ENCODE assay signal across 8 cellular contexts in genomic region chr12:48119078-48119833, GRCh38. TPM values are rescaled to one million over a fixed set of nuclear protein-coding genes. Genes with fewer than 3 reads are reported as not detected.
A peak's percentile ranks its signal among the peaks of the same experiment; 100 is the strongest.
DNase-seq lines count a peak whose midpoint lies in the region; ATAC-seq, FAIRE-seq and TF ChIP-seq lines count a peak whose summit lies in the region.

PFKM (plus strand) TSS chr12:48119364; CDS start chr12:48122775, 3,411 bp downstream.

- TF ChIP-seq CTCF in prostate gland (IDR thresholded peaks at IDR 0.05) (no peak), uterus (IDR thresholded peaks at IDR 0.05) (no peak)

- TF ChIP-seq POLR2A in GM12892 (IDR thresholded peaks at IDR 0.05; ENCODE audit: low read depth, low read length), result peak; percentile 57
- TF ChIP-seq POLR2A in prostate gland (IDR thresholded peaks at IDR 0.05), result peak; percentile 32
- peak in 1 of 2 donors; percentile 20 for TF ChIP-seq POLR2A in uterus (IDR thresholded peaks at IDR 0.05)

- WGBS in prostate gland, result under 1% methylated on average over 20 of the region's 20 CpGs

- no peaks in the 10 kb centered on the region for H3K4me1 ChIP-seq in prostate gland (replicated peaks)
- peaks cover 0 to 7% of the 10 kb centered on the region in 2 donors for H3K4me1 ChIP-seq in uterus

- DNase-seq in GM12892 (ENCODE audit: insufficient read length), result peak; percentile 73
- DNase-seq in NCI-H1436 (lab: John Stamatoyannopoulos, UW), result peak; percentile 78
- DNase-seq in T-helper 1 cell, result peak; percentile 24 to 87 (median 47)
- DNase-seq in amniotic stem cell (lab: John Stamatoyannopoulos, UW), result peak; percentile 81
- DNase-seq in left cardiac atrium, result peak; percentile 89
- DNase-seq in prostate gland (ENCODE audit: low spot score), result peak; percentile 83
- peak; percentile 87 to 93 for DNase-seq in uterus

- H3K27ac ChIP-seq in prostate gland, result peak within 1 kb of the TSS; percentile 5 to 53
- H3K27ac ChIP-seq in uterus, result peak within 1 kb of the TSS; percentile 76 to 80

- H3K36me3 ChIP-seq in prostate gland (no peaks in the 10 kb centered on the region), uterus (no peaks in the 10 kb centered on the region)

- peak; percentile 100 for ATAC-seq in HG02763 (IDR thresholded peaks at IDR 0.05; ENCODE audit: unreplicated experiment)
- peak; percentile 99 to 100 for ATAC-seq in left cardiac atrium

- peak within 1 kb of the TSS; percentile 40 to 48 for H3K4me3 ChIP-seq in prostate gland
- H3K4me3 ChIP-seq in uterus, result peak within 1 kb of the TSS; percentile 43 to 73

- FAIRE-seq in GM12892 (lab: Jason Lieb, UNC), result peak; percentile 99

- H3K9me3 ChIP-seq in prostate gland (no peaks in the 10 kb centered on the region), uterus (no peaks in the 10 kb centered on the region)

- intact Hi-C loops in left cardiac atrium (cut with DNase I) (no loop called here), prostate gland (cut with DNase I) (no loop called here), uterus (cut with DNase I; ENCODE audit: low total_unique reads) (no loop called here)

- H3K27me3 ChIP-seq in prostate gland (replicated peaks; ENCODE audit: insufficient read depth) (no peaks in the 10 kb centered on the region), uterus (no peaks in the 10 kb centered on the region)

RNA-seq across cellular contexts. Expression of gene PFKM, which starts in this region (rescaled TPM):
- polyA plus RNA-seq in GM12892 (2012; ENCODE audit: missing spikeins), result 93.9 TPM
- 100 to 1,000 TPM; 202 to 260 TPM for total RNA-seq in left cardiac atrium
- 10 to 100 TPM; 36.9 to 71.9 TPM for total RNA-seq in prostate gland
- total RNA-seq in uterus, result 100 to 1,000 TPM in 1 of 4 donors, 10 to 100 TPM in 3; 30.9 to 150 (median 70.8) TPM

Comparison
In these comparisons a context has a peak if more than half of its experiments do, and no peak if none do; other contexts are left out.
1. Peak in every context shown above with its lines: DNase-seq, ATAC-seq, H3K4me3 ChIP-seq and H3K27ac ChIP-seq.